ENCODE assay signal across 1 cellular context in genomic region chr2:183125659-183126341, GRCh38.
TF ChIP-seq lines count a peak whose summit lies in the region.

No MANE protein-coding gene starts in this region.

TF ChIP-seq in K562, 482 proteins besides CTCF, POLR2A, EP300 and RAD21 (continued from another document):
- TF ChIP-seq, protein P1, sequence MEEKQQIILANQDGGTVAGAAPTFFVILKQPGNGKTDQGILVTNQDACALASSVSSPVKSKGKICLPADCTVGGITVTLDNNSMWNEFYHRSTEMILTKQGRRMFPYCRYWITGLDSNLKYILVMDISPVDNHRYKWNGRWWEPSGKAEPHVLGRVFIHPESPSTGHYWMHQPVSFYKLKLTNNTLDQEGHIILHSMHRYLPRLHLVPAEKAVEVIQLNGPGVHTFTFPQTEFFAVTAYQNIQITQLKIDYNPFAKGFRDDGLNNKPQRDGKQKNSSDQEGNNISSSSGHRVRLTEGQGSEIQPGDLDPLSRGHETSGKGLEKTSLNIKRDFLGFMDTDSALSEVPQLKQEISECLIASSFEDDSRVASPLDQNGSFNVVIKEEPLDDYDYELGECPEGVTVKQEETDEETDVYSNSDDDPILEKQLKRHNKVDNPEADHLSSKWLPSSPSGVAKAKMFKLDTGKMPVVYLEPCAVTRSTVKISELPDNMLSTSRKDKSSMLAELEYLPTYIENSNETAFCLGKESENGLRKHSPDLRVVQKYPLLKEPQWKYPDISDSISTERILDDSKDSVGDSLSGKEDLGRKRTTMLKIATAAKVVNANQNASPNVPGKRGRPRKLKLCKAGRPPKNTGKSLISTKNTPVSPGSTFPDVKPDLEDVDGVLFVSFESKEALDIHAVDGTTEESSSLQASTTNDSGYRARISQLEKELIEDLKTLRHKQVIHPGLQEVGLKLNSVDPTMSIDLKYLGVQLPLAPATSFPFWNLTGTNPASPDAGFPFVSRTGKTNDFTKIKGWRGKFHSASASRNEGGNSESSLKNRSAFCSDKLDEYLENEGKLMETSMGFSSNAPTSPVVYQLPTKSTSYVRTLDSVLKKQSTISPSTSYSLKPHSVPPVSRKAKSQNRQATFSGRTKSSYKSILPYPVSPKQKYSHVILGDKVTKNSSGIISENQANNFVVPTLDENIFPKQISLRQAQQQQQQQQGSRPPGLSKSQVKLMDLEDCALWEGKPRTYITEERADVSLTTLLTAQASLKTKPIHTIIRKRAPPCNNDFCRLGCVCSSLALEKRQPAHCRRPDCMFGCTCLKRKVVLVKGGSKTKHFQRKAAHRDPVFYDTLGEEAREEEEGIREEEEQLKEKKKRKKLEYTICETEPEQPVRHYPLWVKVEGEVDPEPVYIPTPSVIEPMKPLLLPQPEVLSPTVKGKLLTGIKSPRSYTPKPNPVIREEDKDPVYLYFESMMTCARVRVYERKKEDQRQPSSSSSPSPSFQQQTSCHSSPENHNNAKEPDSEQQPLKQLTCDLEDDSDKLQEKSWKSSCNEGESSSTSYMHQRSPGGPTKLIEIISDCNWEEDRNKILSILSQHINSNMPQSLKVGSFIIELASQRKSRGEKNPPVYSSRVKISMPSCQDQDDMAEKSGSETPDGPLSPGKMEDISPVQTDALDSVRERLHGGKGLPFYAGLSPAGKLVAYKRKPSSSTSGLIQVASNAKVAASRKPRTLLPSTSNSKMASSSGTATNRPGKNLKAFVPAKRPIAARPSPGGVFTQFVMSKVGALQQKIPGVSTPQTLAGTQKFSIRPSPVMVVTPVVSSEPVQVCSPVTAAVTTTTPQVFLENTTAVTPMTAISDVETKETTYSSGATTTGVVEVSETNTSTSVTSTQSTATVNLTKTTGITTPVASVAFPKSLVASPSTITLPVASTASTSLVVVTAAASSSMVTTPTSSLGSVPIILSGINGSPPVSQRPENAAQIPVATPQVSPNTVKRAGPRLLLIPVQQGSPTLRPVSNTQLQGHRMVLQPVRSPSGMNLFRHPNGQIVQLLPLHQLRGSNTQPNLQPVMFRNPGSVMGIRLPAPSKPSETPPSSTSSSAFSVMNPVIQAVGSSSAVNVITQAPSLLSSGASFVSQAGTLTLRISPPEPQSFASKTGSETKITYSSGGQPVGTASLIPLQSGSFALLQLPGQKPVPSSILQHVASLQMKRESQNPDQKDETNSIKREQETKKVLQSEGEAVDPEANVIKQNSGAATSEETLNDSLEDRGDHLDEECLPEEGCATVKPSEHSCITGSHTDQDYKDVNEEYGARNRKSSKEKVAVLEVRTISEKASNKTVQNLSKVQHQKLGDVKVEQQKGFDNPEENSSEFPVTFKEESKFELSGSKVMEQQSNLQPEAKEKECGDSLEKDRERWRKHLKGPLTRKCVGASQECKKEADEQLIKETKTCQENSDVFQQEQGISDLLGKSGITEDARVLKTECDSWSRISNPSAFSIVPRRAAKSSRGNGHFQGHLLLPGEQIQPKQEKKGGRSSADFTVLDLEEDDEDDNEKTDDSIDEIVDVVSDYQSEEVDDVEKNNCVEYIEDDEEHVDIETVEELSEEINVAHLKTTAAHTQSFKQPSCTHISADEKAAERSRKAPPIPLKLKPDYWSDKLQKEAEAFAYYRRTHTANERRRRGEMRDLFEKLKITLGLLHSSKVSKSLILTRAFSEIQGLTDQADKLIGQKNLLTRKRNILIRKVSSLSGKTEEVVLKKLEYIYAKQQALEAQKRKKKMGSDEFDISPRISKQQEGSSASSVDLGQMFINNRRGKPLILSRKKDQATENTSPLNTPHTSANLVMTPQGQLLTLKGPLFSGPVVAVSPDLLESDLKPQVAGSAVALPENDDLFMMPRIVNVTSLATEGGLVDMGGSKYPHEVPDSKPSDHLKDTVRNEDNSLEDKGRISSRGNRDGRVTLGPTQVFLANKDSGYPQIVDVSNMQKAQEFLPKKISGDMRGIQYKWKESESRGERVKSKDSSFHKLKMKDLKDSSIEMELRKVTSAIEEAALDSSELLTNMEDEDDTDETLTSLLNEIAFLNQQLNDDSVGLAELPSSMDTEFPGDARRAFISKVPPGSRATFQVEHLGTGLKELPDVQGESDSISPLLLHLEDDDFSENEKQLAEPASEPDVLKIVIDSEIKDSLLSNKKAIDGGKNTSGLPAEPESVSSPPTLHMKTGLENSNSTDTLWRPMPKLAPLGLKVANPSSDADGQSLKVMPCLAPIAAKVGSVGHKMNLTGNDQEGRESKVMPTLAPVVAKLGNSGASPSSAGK (IDR thresholded peaks at IDR 0.05), result no peak
- no peak for TF ChIP-seq RUNX1 (IDR thresholded peaks at IDR 0.05; ENCODE audit: low read depth)
- TF ChIP-seq ZEB2 (IDR thresholded peaks at IDR 0.05), result peak; percentile 79
- TF ChIP-seq ZBTB33 (CRISPR knock-in tag; IDR thresholded peaks at IDR 0.05), result peak; percentile 93
- peak; percentile 63; the same call in 1 of the 2 replicates for TF ChIP-seq LCOR (CRISPR knock-in tag; IDR thresholded peaks at IDR 0.05)
- no peak for TF ChIP-seq HES1 (IDR thresholded peaks at IDR 0.05; ENCODE audit: low read depth)
- TF ChIP-seq ZNF12 (CRISPR knock-in tag; IDR thresholded peaks at IDR 0.05), result no peak
- no peak for TF ChIP-seq MTF1 (CRISPR knock-in tag; IDR thresholded peaks at IDR 0.05; ENCODE audit: borderline replicate concordance)
- peak; percentile 59; the same call in 1 of the 2 replicates for TF ChIP-seq SOX6 (IDR thresholded peaks at IDR 0.05)
- TF ChIP-seq CREB1 (IDR thresholded peaks at IDR 0.05), result no peak
- TF ChIP-seq CREB1 (CRISPR knock-in tag; IDR thresholded peaks at IDR 0.05), result no peak
- TF ChIP-seq, protein P2, sequence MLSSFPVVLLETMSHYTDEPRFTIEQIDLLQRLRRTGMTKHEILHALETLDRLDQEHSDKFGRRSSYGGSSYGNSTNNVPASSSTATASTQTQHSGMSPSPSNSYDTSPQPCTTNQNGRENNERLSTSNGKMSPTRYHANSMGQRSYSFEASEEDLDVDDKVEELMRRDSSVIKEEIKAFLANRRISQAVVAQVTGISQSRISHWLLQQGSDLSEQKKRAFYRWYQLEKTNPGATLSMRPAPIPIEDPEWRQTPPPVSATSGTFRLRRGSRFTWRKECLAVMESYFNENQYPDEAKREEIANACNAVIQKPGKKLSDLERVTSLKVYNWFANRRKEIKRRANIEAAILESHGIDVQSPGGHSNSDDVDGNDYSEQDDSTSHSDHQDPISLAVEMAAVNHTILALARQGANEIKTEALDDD (IDR thresholded peaks at IDR 0.05), result no peak
- peak; percentile 67; the same call in 1 of the 2 replicates for TF ChIP-seq LARP7 (IDR thresholded peaks at IDR 0.05)
- TF ChIP-seq, protein P3, sequence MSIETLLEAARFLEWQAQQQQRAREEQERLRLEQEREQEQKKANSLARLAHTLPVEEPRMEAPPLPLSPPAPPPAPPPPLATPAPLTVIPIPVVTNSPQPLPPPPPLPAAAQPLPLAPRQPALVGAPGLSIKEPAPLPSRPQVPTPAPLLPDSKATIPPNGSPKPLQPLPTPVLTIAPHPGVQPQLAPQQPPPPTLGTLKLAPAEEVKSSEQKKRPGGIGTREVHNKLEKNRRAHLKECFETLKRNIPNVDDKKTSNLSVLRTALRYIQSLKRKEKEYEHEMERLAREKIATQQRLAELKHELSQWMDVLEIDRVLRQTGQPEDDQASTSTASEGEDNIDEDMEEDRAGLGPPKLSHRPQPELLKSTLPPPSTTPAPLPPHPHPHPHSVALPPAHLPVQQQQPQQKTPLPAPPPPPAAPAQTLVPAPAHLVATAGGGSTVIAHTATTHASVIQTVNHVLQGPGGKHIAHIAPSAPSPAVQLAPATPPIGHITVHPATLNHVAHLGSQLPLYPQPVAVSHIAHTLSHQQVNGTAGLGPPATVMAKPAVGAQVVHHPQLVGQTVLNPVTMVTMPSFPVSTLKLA (conservative IDR thresholded peaks at IDR 0.05), result peak in 1 of 2 experiments; percentile 44; a peak in 1 of 4 replicates
- TF ChIP-seq PKNOX1 (IDR thresholded peaks at IDR 0.05), result peak; percentile 63
